In the genomic region with DNA sequence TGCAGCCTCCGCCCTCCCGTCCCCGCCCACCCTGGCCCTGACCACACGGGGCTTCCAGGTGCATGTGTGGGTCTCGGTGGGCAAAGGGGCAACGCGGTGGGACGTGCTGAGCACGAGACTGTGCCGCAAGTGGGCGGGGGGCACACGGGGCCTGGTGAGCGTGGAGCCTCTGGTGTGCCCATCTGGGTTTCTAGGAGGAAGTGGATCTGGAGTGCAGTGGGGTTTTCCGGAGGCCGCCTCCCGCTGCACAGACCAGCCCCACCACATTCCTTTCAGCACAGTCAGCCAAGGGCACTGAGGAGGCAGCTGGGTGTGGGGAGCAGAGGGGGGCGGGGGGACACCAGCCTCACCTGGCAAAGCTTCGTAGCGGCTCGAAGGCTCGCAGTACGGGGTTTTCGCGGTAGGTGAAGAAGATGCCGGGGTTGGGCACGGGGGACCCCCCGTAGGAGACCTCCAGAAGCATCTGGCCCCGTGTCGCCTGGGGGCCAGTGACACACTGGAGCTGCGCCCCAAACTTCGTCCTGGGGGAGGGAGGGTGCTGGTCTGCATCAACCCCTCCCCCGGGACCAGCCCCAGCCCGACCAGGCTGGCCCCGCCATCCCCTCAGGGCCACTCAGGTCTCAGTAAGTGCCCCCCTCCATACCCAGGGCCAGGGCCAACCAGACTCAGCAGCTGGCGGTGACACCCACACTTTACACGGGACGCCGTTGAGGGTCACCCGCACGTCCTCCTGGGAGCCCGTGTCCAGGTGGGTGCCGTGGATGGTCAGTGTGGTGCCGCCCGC, we compare ENCODE assay signal across 11 cellular contexts. TPM values are rescaled to one million over a fixed set of nuclear protein-coding genes. Genes with fewer than 3 reads are reported as not detected.
DNase-seq lines count a peak whose midpoint lies in the region; ATAC-seq and TF ChIP-seq lines count a peak whose summit lies in the region.
"Had no signal": no experiment of that assay in that cellular context is flagged by ENCODE, and none has a peak within 500 bp of the region (broad histone marks: within the 10 kb centered on the region; RNA-seq: fewer than 3 reads in every experiment).

No MANE protein-coding gene starts in this region.

- no peak overlapping the region for H3K4me3 Mint-ChIP-seq in H9
- H3K4me3 Mint-ChIP-seq: stimulated activated effector memory CD8-positive, alpha-beta T cell treated with anti-CD3 and anti-CD28 coated beads, Interleukin-12 subunit alpha, Interleukin-12 subunit beta, amount 100 ng/mL, for 72 hours had no signal

- no peaks in the 10 kb centered on the region for H3K4me1 ChIP-seq in left lung
- no peaks in the 10 kb centered on the region for H3K4me1 ChIP-seq in H9 (ENCODE audit: insufficient read depth, low read length)

- H3K4me3 ChIP-seq in cardiac fibroblast (replicated peaks in 1 of 2; ENCODE audit: low read depth in 2 of 2, low read length in 2 of 2): no peak overlapping the region
- no peak overlapping the region for H3K4me3 ChIP-seq in left lung

- H3K9me3 Mint-ChIP-seq in H9: no peaks in the 10 kb centered on the region; a peak in 1 of 5 replicates
- H3K9me3 Mint-ChIP-seq: stimulated activated effector memory CD8-positive, alpha-beta T cell treated with anti-CD3 and anti-CD28 coated beads, Interleukin-12 subunit alpha, Interleukin-12 subunit beta, amount 100 ng/mL, for 72 hours had no signal

- H3K4me2 ChIP-seq in H9 (ENCODE audit: insufficient read depth, insufficient read length, low read length): no peak overlapping the region

- no peaks in the 10 kb centered on the region for H3K79me2 ChIP-seq in H9 (ENCODE audit: insufficient read depth, low read length)

- no peak overlapping the region for H3K23ac ChIP-seq in H9 (ENCODE audit: insufficient read length, low read depth, low read length)

- H2BK120ac ChIP-seq in H9 (ENCODE audit: low read depth, low read length, poor library complexity, severe bottlenecking): no peak overlapping the region

- no peak overlapping the region for H2BK5ac ChIP-seq in H9 (ENCODE audit: insufficient read length, low read length)

- peaks cover 3% of the 10 kb centered on the region for H3K23me2 ChIP-seq in H9 (ENCODE audit: insufficient read length, low read depth, low read length, poor library complexity, severe bottlenecking)

- no peaks in the 10 kb centered on the region for H3K27me3 ChIP-seq in left lung
- H3K27me3 ChIP-seq in H9 (ENCODE audit: insufficient read depth, low read length): no peaks in the 10 kb centered on the region

- H3K27me3 Mint-ChIP-seq in H9 (ENCODE audit: low read depth): no peaks in the 10 kb centered on the region

- no peak overlapping the region for H2BK12ac ChIP-seq in H9 (ENCODE audit: insufficient read length, low read depth, low read length)

- H3T11ph ChIP-seq in H9 (ENCODE audit: low read length): no peak overlapping the region

- no peak overlapping the region for H3K4ac ChIP-seq in H9 (ENCODE audit: low read depth, low read length)

- no peak overlapping the region for H3K14ac ChIP-seq in H9 (ENCODE audit: insufficient read depth, low read length)

- no peaks in the 10 kb centered on the region for H3K79me1 ChIP-seq in H9 (ENCODE audit: insufficient read depth, low read depth, low read length, poor library complexity, severe bottlenecking)

- H3K18ac ChIP-seq in H9 (ENCODE audit: insufficient read length, low read depth, low read length): no peak overlapping the region

- H4K20me1 ChIP-seq in H9 (ENCODE audit: control insufficient read depth, insufficient read depth, insufficient read length): no peaks in the 10 kb centered on the region

- WGBS in H9 (ENCODE audit: extremely low coverage, insufficient read length, low lambda C conversion rate): no CpG with 5 or more reads among the region's 44 CpGs

- H3K27ac ChIP-seq in left lung: peak overlapping the region; percentile 44 to 55
- no peak overlapping the region for H3K27ac ChIP-seq in H9 (ENCODE audit: insufficient read length, low read depth, low read length)

- no peak overlapping the region for H4K8ac ChIP-seq in H9 (replicated peaks; ENCODE audit: insufficient read length, low read depth, low read length)

- H3K27ac Mint-ChIP-seq in H9: no peak overlapping the region
- H3K27ac Mint-ChIP-seq: stimulated activated effector memory CD8-positive, alpha-beta T cell treated with anti-CD3 and anti-CD28 coated beads, Interleukin-12 subunit alpha, Interleukin-12 subunit beta, amount 100 ng/mL, for 72 hours had no signal

- TF ChIP-seq CTCF in cardiac fibroblast (IDR thresholded peaks at IDR 0.05; ENCODE audit: low read depth, low read length): no peak
- TF ChIP-seq CTCF in left lung (IDR thresholded peaks at IDR 0.05): no peak
- no peak for TF ChIP-seq CTCF in GM20000 (IDR thresholded peaks at IDR 0.05; ENCODE audit: extremely low read depth, missing control alignments)
- no peak for TF ChIP-seq CTCF in H9 (conservative IDR thresholded peaks at IDR 0.05)

- H2BK15ac ChIP-seq in H9 (ENCODE audit: low read depth, low read length): no peak overlapping the region

- no peak overlapping the region for H2BK20ac ChIP-seq in H9 (ENCODE audit: low read depth, low read length, poor library complexity, severe bottlenecking)

- DNase-seq in SIG-M5 treated with dmso at 0.1 percent for 504 hours (lab: John Stamatoyannopoulos, UW; ENCODE audit: unreplicated experiment) (peak; percentile 29), SIG-M5 (lab: John Stamatoyannopoulos, UW) (no peak), cardiac fibroblast (ENCODE audit: low read depth in 2 of 2) (peak; percentile 51 to 58), left lung (peak in 1 of 2 donors; percentile 82), GM20000 (ENCODE audit: low spot score) (no peak), H9 (no peak), AML-193 (lab: John Stamatoyannopoulos, UW) (no peak)
- DNase-seq: activated CD4-positive, CD25-positive, alpha-beta regulatory T cell treated with anti-CD3 and anti-CD28 coated beads, Interleukin-2, amount 50 U/mL, for 72 hours; NCI-H526 treated with DMSO at 0.1 percent for 48 hours had no signal

- H3K9me3 ChIP-seq in left lung: no peaks in the 10 kb centered on the region
- no peaks in the 10 kb centered on the region for H3K9me3 ChIP-seq in H9 (ENCODE audit: control insufficient read depth, low read depth, low read length)

- H3K36me3 ChIP-seq in left lung: peaks cover 11 to 95% of the 10 kb centered on the region in 2 donors

- no peak overlapping the region for H4K91ac ChIP-seq in H9 (ENCODE audit: insufficient read length, low read depth, low read length)

- H3K4me1 Mint-ChIP-seq in H9: no peaks in the 10 kb centered on the region
- H3K4me1 Mint-ChIP-seq: stimulated activated effector memory CD8-positive, alpha-beta T cell treated with anti-CD3 and anti-CD28 coated beads, Interleukin-12 subunit alpha, Interleukin-12 subunit beta, amount 100 ng/mL, for 72 hours had no signal

- H2AFZ ChIP-seq in H9 (ENCODE audit: low read length): no peak overlapping the region

- no peak overlapping the region for H4K5ac ChIP-seq in H9 (ENCODE audit: insufficient read length, low read depth, low read length)

- ATAC-seq in left lung (peak; percentile 88), GM18519 (IDR thresholded peaks at IDR 0.05; ENCODE audit: low FRiP score, unreplicated experiment) (no peak)
- ATAC-seq: stimulated activated effector memory CD8-positive, alpha-beta T cell treated with anti-CD3 and anti-CD28 coated beads, Interleukin-12 subunit alpha, Interleukin-12 subunit beta, amount 100 ng/mL, for 72 hours had no signal

- intact Hi-C loops in left lung (cut with DNase I): no loop called here

- H2AK5ac ChIP-seq in H9 (ENCODE audit: insufficient read length, low read length): no peak overlapping the region

- peaks cover 22 to 52% (median 48%) of the 10 kb centered on the region in 3 experiments for H3K36me3 Mint-ChIP-seq in H9 (ENCODE audit: insufficient read depth in 1 of 3, low read depth in 3 of 3)
- H3K36me3 Mint-ChIP-seq: stimulated activated effector memory CD8-positive, alpha-beta T cell treated with anti-CD3 and anti-CD28 coated beads, Interleukin-12 subunit alpha, Interleukin-12 subunit beta, amount 100 ng/mL, for 72 hours had no signal

- no peak overlapping the region for H3K9ac ChIP-seq in H9 (ENCODE audit: extremely low read depth, insufficient read length, low read length)

- no peak overlapping the region for H3K56ac ChIP-seq in H9 (ENCODE audit: insufficient read length, low read depth, low read length)

RNA-seq across cellular contexts. Expression of gene MAPK11, which starts 12.4 kb away (rescaled TPM):
- 10 to 100 TPM; 10.3 to 15.1 TPM for total RNA-seq in left lung
- total RNA-seq in H9 (2021): 1.5 and 2.1 TPM in 2 replicates

RNA-seq across cellular contexts. Expression of gene MAPK12, which starts 21.1 kb away (rescaled TPM):
- total RNA-seq in left lung: 10 to 100 TPM; 11.6 to 14.6 TPM
- 31.3 and 32.3 TPM in 2 replicates for total RNA-seq in H9 (2021)

RNA-seq across cellular contexts. Expression of gene PLXNB2, which starts 24.9 kb away (rescaled TPM):
- total RNA-seq in left lung: 100 to 1,000 TPM; 237 to 391 TPM
- total RNA-seq in H9 (2021): 84.4 and 87.6 TPM in 2 replicates

RNA-seq across cellular contexts. Expression of gene HDAC10, which starts 31.5 kb away (rescaled TPM):
- total RNA-seq in left lung (10 to 100 TPM; 39.1 to 42.2 TPM), H9 (2021) (41.1 and 45.0 TPM in 2 replicates)

RNA-seq across cellular contexts. Expression of gene TUBGCP6, which starts 37.7 kb away (rescaled TPM):
- total RNA-seq in left lung (10 to 100 TPM; 40.8 to 41.3 TPM), H9 (2021) (28.4 and 29.0 TPM in 2 replicates)

Comparison
In these comparisons a context has a peak if more than half of its experiments do, and no peak if none do; other contexts are left out.
1. DNase-seq: peak in SIG-M5 treated with dmso at 0.1 percent for 504 hours (single experiment) and cardiac fibroblast (2 of 2); none in SIG-M5 (single experiment), GM20000 (single experiment), H9 (single experiment) and AML-193 (0 of 2).